In the genomic region with DNA sequence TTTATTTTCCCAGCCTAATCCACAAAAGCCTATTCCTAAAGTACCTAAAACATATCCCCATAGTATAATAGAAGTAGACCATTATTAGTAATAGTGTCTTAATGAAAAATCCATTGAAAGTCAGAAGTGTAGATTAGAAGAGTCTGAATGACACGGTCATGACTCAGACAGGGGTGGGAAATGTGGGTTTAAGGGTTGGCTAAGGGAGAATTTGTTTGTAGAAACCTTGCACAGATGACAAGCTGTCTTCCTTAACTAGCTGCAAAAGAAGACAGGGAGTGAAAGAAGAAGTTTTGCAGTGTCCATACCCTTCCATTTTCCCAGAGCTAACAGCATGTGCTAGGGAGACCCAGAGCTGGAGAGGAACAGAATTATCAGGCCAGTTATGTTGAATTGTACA, we compare ENCODE assay signal across 18 cellular contexts.
DNase-seq lines count a peak whose midpoint lies in the region; ATAC-seq and TF ChIP-seq lines count a peak whose summit lies in the region.
"Had no signal": no experiment of that assay in that cellular context is flagged by ENCODE, and none has a peak within 500 bp of the region (broad histone marks: within the 10 kb centered on the region; RNA-seq: fewer than 3 reads in every experiment).

No MANE protein-coding gene starts in this region.

- H3K9ac ChIP-seq in SK-N-SH = no peak overlapping the region

- no peaks in the 10 kb centered on the region for H3K36me3 Mint-ChIP-seq in activated naive CD8-positive, alpha-beta T cell treated with anti-CD3 and anti-CD28 coated beads, Interleukin-2, amount 50 U/mL, for 24 hours (ENCODE audit: low read depth)
- H3K36me3 Mint-ChIP-seq in activated naive CD8-positive, alpha-beta T cell treated with anti-CD3 and anti-CD28 coated beads for 36 hours = no peaks in the 10 kb centered on the region
- peaks cover 0 to 1% (median 0%) of the 10 kb centered on the region in 5 donors for H3K36me3 Mint-ChIP-seq in naive thymus-derived CD4-positive, alpha-beta T cell

- no peak overlapping the region for H3K4me3 ChIP-seq in fibroblast of mammary gland (ENCODE audit: control insufficient read depth, low read depth, low read length)
- H3K4me3 ChIP-seq in naive thymus-derived CD4-positive, alpha-beta T cell (ENCODE audit: low read length) = no peak overlapping the region
- no peak overlapping the region for H3K4me3 ChIP-seq in SK-N-SH (ENCODE audit: low read depth in 2 of 2, low read length in 1 of 2)
- H3K4me3 ChIP-seq: HAP-1, SK-N-MC, upper lobe of right lung had no signal

- no peaks in the 10 kb centered on the region for H4K20me1 ChIP-seq in SK-N-SH (ENCODE audit: insufficient read depth)

- TF ChIP-seq CTCF in fibroblast of mammary gland (conservative IDR thresholded peaks at IDR 0.05; ENCODE audit: control insufficient read depth, insufficient read depth, low read depth, low read length) = no peak
- TF ChIP-seq CTCF in SK-N-SH (IDR thresholded peaks at IDR 0.05) = no peak

- intact Hi-C loops in naive thymus-derived CD4-positive, alpha-beta T cell (cut with micrococcal nuclease) = no loop called here

- CTCF ChIA-PET in naive thymus-derived CD4-positive, alpha-beta T cell (lab: Charles Lee) = no interaction called here
- CTCF ChIA-PET in SK-N-SH (lab: Yijun Ruan, JAX) = no interaction called here

- no peak for DNase-seq in activated naive CD8-positive, alpha-beta T cell treated with anti-CD3 and anti-CD28 coated beads, Interleukin-2, amount 50 U/mL, for 24 hours
- no peak for DNase-seq in activated naive CD8-positive, alpha-beta T cell treated with anti-CD3 and anti-CD28 coated beads for 36 hours
- DNase-seq in RKO (ENCODE audit: low spot score) (peak; percentile 7), fibroblast of mammary gland (ENCODE audit: low read depth) (peak; percentile 61), SK-N-SH (no peak), retina (no peak)
- DNase-seq in stimulated activated naive CD8-positive, alpha-beta T cell treated with anti-CD3 and anti-CD28 coated beads, Interleukin-15, amount 100 ng/mL, for 72 hours = no peak
- DNase-seq in naive thymus-derived CD4-positive, alpha-beta T cell = no peak
- DNase-seq: activated T-cell treated with anti-CD3 and anti-CD28 coated beads, Interleukin-2, amount 50 U/mL, for 24 hours; DMS 273 treated with DMSO at 0.1 percent for 48 hours; effector CD8-positive, alpha-beta T cell; left colon; NK-92 treated with Interleukin-12 subunit alpha and Interleukin-12 subunit beta, amount 100 ng/mL, for 24 hours; stimulated activated CD4-positive, alpha-beta T cell treated with anti-CD3 and anti-CD28 coated beads, Interleukin-4, amount 100 ng/mL, for 24 hours; upper lobe of right lung had no signal

- peaks cover 6% of the 10 kb centered on the region for H3K4me1 Mint-ChIP-seq in activated naive CD8-positive, alpha-beta T cell treated with anti-CD3 and anti-CD28 coated beads, Interleukin-2, amount 50 U/mL, for 24 hours
- H3K4me1 Mint-ChIP-seq in activated naive CD8-positive, alpha-beta T cell treated with anti-CD3 and anti-CD28 coated beads for 36 hours = peaks cover 7% of the 10 kb centered on the region
- H3K4me1 Mint-ChIP-seq in stimulated activated naive CD8-positive, alpha-beta T cell treated with anti-CD3 and anti-CD28 coated beads, Interleukin-15, amount 100 ng/mL, for 72 hours = peaks cover 11% of the 10 kb centered on the region
- H3K4me1 Mint-ChIP-seq in naive thymus-derived CD4-positive, alpha-beta T cell = peaks cover 0 to 16% (median 0%) of the 10 kb centered on the region in 7 donors

- H3K4me2 ChIP-seq in SK-N-SH = no peak overlapping the region

- no peaks in the 10 kb centered on the region for H3K9me3 Mint-ChIP-seq in activated naive CD8-positive, alpha-beta T cell treated with anti-CD3 and anti-CD28 coated beads, Interleukin-2, amount 50 U/mL, for 24 hours
- H3K9me3 Mint-ChIP-seq in activated naive CD8-positive, alpha-beta T cell treated with anti-CD3 and anti-CD28 coated beads for 36 hours = no peaks in the 10 kb centered on the region
- no peaks in the 10 kb centered on the region for H3K9me3 Mint-ChIP-seq in stimulated activated naive CD8-positive, alpha-beta T cell treated with anti-CD3 and anti-CD28 coated beads, Interleukin-15, amount 100 ng/mL, for 72 hours
- H3K9me3 Mint-ChIP-seq in naive thymus-derived CD4-positive, alpha-beta T cell = peaks cover 0 to 1% (median 0%) of the 10 kb centered on the region in 11 donors
- H3K9me3 Mint-ChIP-seq: activated T-cell treated with anti-CD3 and anti-CD28 coated beads, Interleukin-2, amount 50 U/mL, for 24 hours had no signal

- H3K9me3 ChIP-seq in naive thymus-derived CD4-positive, alpha-beta T cell (ENCODE audit: control insufficient read depth in 2 of 3, low read length in 3 of 3) = no peaks in the 10 kb centered on the region
- no peaks in the 10 kb centered on the region for H3K9me3 ChIP-seq in SK-N-SH
- H3K9me3 ChIP-seq: HAP-1, upper lobe of right lung had no signal

- 8% methylated on average over 1 of the region's 1 CpG for WGBS in SK-N-SH (ENCODE audit: low lambda C conversion rate)

- no peak overlapping the region for H3K27ac ChIP-seq in naive thymus-derived CD4-positive, alpha-beta T cell (ENCODE audit: low read depth, low read length)
- no peak overlapping the region for H3K27ac ChIP-seq in SK-N-SH (ENCODE audit: low read depth in 2 of 2, low read length in 1 of 2)
- H3K27ac ChIP-seq: HL-60, SK-N-MC, upper lobe of right lung had no signal

- H3K79me2 ChIP-seq in SK-N-SH (ENCODE audit: insufficient read depth) = no peaks in the 10 kb centered on the region

- no peak for TF ChIP-seq EP300 in SK-N-SH (IDR thresholded peaks at IDR 0.05; ENCODE audit: borderline replicate concordance in 1 of 2, low read depth in 1 of 2, low read length in 1 of 2)

- POLR2A ChIA-PET in naive thymus-derived CD4-positive, alpha-beta T cell (lab: Charles Lee) = no interaction called here
- POLR2A ChIA-PET in SK-N-SH (lab: Yijun Ruan, JAX) = no interaction called here

- no peaks in the 10 kb centered on the region for H3K27me3 ChIP-seq in naive thymus-derived CD4-positive, alpha-beta T cell (ENCODE audit: control insufficient read depth in 2 of 2, insufficient read depth in 2 of 2, low read length in 2 of 2)
- no peaks in the 10 kb centered on the region for H3K27me3 ChIP-seq in SK-N-SH (ENCODE audit: insufficient read depth)
- H3K27me3 ChIP-seq: upper lobe of right lung had no signal

- H3K4me3 Mint-ChIP-seq in activated naive CD8-positive, alpha-beta T cell treated with anti-CD3 and anti-CD28 coated beads, Interleukin-2, amount 50 U/mL, for 24 hours = no peak overlapping the region
- H3K4me3 Mint-ChIP-seq in activated naive CD8-positive, alpha-beta T cell treated with anti-CD3 and anti-CD28 coated beads for 36 hours = no peak overlapping the region
- no peak overlapping the region for H3K4me3 Mint-ChIP-seq in stimulated activated naive CD8-positive, alpha-beta T cell treated with anti-CD3 and anti-CD28 coated beads, Interleukin-15, amount 100 ng/mL, for 72 hours
- peak overlapping the region in 1 of 10 donors; percentile 15 for H3K4me3 Mint-ChIP-seq in naive thymus-derived CD4-positive, alpha-beta T cell
- H3K4me3 Mint-ChIP-seq: activated T-cell treated with anti-CD3 and anti-CD28 coated beads, Interleukin-2, amount 50 U/mL, for 24 hours had no signal

- H3F3A ChIP-seq in SK-N-SH (replicated peaks; ENCODE audit: insufficient read depth) = no peaks in the 10 kb centered on the region

- no peak overlapping the region for H2AFZ ChIP-seq in SK-N-SH (ENCODE audit: low read depth)

- H3K27ac Mint-ChIP-seq in activated naive CD8-positive, alpha-beta T cell treated with anti-CD3 and anti-CD28 coated beads, Interleukin-2, amount 50 U/mL, for 24 hours = no peak overlapping the region
- H3K27ac Mint-ChIP-seq in activated naive CD8-positive, alpha-beta T cell treated with anti-CD3 and anti-CD28 coated beads for 36 hours = no peak overlapping the region
- H3K27ac Mint-ChIP-seq in stimulated activated naive CD8-positive, alpha-beta T cell treated with anti-CD3 and anti-CD28 coated beads, Interleukin-15, amount 100 ng/mL, for 72 hours = no peak overlapping the region
- H3K27ac Mint-ChIP-seq in naive thymus-derived CD4-positive, alpha-beta T cell = peak overlapping the region in 1 of 9 donors; percentile 9
- H3K27ac Mint-ChIP-seq: activated T-cell treated with anti-CD3 and anti-CD28 coated beads, Interleukin-2, amount 50 U/mL, for 24 hours had no signal

- no peaks in the 10 kb centered on the region for H3K9me2 ChIP-seq in SK-N-SH

- H3K27me3 Mint-ChIP-seq in activated naive CD8-positive, alpha-beta T cell treated with anti-CD3 and anti-CD28 coated beads, Interleukin-2, amount 50 U/mL, for 24 hours = no peaks in the 10 kb centered on the region
- no peaks in the 10 kb centered on the region for H3K27me3 Mint-ChIP-seq in activated naive CD8-positive, alpha-beta T cell treated with anti-CD3 and anti-CD28 coated beads for 36 hours
- H3K27me3 Mint-ChIP-seq in stimulated activated naive CD8-positive, alpha-beta T cell treated with anti-CD3 and anti-CD28 coated beads, Interleukin-15, amount 100 ng/mL, for 72 hours = no peaks in the 10 kb centered on the region
- H3K27me3 Mint-ChIP-seq in naive thymus-derived CD4-positive, alpha-beta T cell = no peaks in the 10 kb centered on the region
- H3K27me3 Mint-ChIP-seq: activated T-cell treated with anti-CD3 and anti-CD28 coated beads, Interleukin-2, amount 50 U/mL, for 24 hours had no signal

- no peak for TF ChIP-seq RAD21 in SK-N-SH (IDR thresholded peaks at IDR 0.05; ENCODE audit: low read length)

- ATAC-seq in activated naive CD8-positive, alpha-beta T cell treated with anti-CD3 and anti-CD28 coated beads, Interleukin-2, amount 50 U/mL, for 24 hours = peak; percentile 59
- ATAC-seq in stimulated activated naive CD8-positive, alpha-beta T cell treated with anti-CD3 and anti-CD28 coated beads, Interleukin-15, amount 100 ng/mL, for 72 hours = peak; percentile 79
- ATAC-seq in naive thymus-derived CD4-positive, alpha-beta T cell = no peak
- ATAC-seq: left colon, upper lobe of right lung had no signal

- no peaks in the 10 kb centered on the region for H3K36me3 ChIP-seq in naive thymus-derived CD4-positive, alpha-beta T cell (ENCODE audit: control insufficient read depth in 2 of 3, insufficient read depth in 3 of 3, low read length in 3 of 3)
- H3K36me3 ChIP-seq in SK-N-SH (replicated peaks in 1 of 2; ENCODE audit: control insufficient read depth in 1 of 2, insufficient read depth in 2 of 2, low read length in 1 of 2) = no peaks in the 10 kb centered on the region
- H3K36me3 ChIP-seq: HAP-1, upper lobe of right lung had no signal

- H3K4me1 ChIP-seq in naive thymus-derived CD4-positive, alpha-beta T cell (ENCODE audit: control insufficient read depth in 2 of 2, insufficient read depth in 2 of 2, low read length in 2 of 2) = no peaks in the 10 kb centered on the region
- peaks cover 0 to 8% of the 10 kb centered on the region in 2 experiments; a peak in 1 of 4 replicates for H3K4me1 ChIP-seq in SK-N-SH (ENCODE audit: control insufficient read depth in 1 of 2, insufficient read depth in 2 of 2, low read depth in 1 of 2, low read length in 1 of 2)
- H3K4me1 ChIP-seq: HAP-1, upper lobe of right lung had no signal

TF ChIP-seq in SK-N-SH, 30 proteins besides CTCF, POLR2A, EP300 and RAD21 (continues in another document):
- TF ChIP-seq EZH2phosphoT487 (IDR thresholded peaks at IDR 0.05; ENCODE audit: borderline replicate concordance, low read depth) (no peak), FOXJ3 (CRISPR knock-in tag; IDR thresholded peaks at IDR 0.05) (no peak), MXI1 (IDR thresholded peaks at IDR 0.05; ENCODE audit: low read depth, low read length) (no peak), POLR2AphosphoS5 (IDR thresholded peaks at IDR 0.05; ENCODE audit: low read depth, low read length) (no peak)

Comparison
In these comparisons a context has a peak if more than half of its experiments do, and no peak if none do; other contexts are left out.
1. DNase-seq: peak in RKO (single experiment) and fibroblast of mammary gland (single experiment); none in activated naive CD8-positive, alpha-beta T cell treated with anti-CD3 and anti-CD28 coated beads, Interleukin-2, amount 50 U/mL, for 24 hours (single experiment), activated naive CD8-positive, alpha-beta T cell treated with anti-CD3 and anti-CD28 coated beads for 36 hours (single experiment), stimulated activated naive CD8-positive, alpha-beta T cell treated with anti-CD3 and anti-CD28 coated beads, Interleukin-15, amount 100 ng/mL, for 72 hours (0 of 2), naive thymus-derived CD4-positive, alpha-beta T cell (0 of 9), SK-N-SH (single experiment) and retina (single experiment).